Comparison of ENCODE assay signal across 30 cellular contexts in the genomic region with DNA sequence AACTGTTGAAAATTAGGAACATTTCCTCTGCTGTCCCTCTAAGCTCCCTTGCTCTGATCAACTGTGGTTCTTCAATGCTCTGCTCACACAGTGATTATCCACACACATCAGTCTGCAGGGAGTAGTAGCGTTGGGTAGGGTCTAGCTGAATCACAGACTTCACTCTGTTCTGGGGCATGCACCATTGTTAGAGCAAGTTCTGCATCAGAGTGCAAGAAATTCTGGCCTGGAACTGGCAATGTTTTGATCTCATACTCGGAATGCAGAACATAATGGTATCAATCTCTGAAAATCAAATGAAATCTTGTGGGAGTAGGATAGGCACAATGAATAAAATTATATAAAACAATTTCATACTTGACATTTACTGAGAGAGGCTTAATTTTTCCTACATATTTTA. TPM values are rescaled to one million over a fixed set of nuclear protein-coding genes. Genes with fewer than 3 reads are reported as not detected.
"Had no signal": no experiment of that assay in that cellular context is flagged by ENCODE, and none has a peak within 500 bp of the region (broad histone marks: within the 10 kb centered on the region; RNA-seq: fewer than 3 reads in every experiment).

No MANE protein-coding gene starts in this region.

- H3K4me3 ChIP-seq: adrenal gland, body of pancreas, breast epithelium had no signal

- H3K27ac ChIP-seq: adrenal gland, body of pancreas, brain microvascular endothelial cell, breast epithelium, VCaP had no signal

- ATAC-seq: activated CD8-positive, alpha-beta T cell treated with anti-CD3 and anti-CD28 coated beads for 36 hours; activated naive CD4-positive, alpha-beta T cell treated with anti-CD3 and anti-CD28 coated beads, Interleukin-2, amount 50 U/mL, for 72 hours; body of pancreas had no signal

- H3K27me3 ChIP-seq: adrenal gland, body of pancreas, brain microvascular endothelial cell, breast epithelium had no signal

- H3K4me1 ChIP-seq: adrenal gland, body of pancreas, breast epithelium had no signal

- H3K36me3 ChIP-seq: adrenal gland, brain microvascular endothelial cell, breast epithelium had no signal

- H3K9me3 ChIP-seq: adrenal gland, body of pancreas, breast epithelium had no signal

- DNase-seq: activated B cell treated with CpG ODN at 0.5 μM for 24 hours; activated CD4-positive, alpha-beta memory T cell treated with anti-CD3 and anti-CD28 coated beads for 36 hours; activated CD4-positive, alpha-beta T cell treated with anti-CD3 and anti-CD28 coated beads for 4 hours; activated CD4-positive, alpha-beta T cell treated with anti-CD3 and anti-CD28 coated beads, Interleukin-2, amount 10 ng/mL, durations not matched to agents 24 days and 14 days; activated CD4-positive, alpha-beta T cell treated with anti-CD3 and anti-CD28 coated beads, Interleukin-2, amount 50 U/mL, for 1 hour; activated CD4-positive, alpha-beta T cell treated with anti-CD3 and anti-CD28 coated beads, Interleukin-2, amount 50 U/mL, for 4 hours; activated CD4-positive, CD25-positive, alpha-beta regulatory T cell treated with anti-CD3 and anti-CD28 coated beads, Interleukin-2, amount 50 U/mL, for 72 hours; activated CD8-positive, alpha-beta memory T cell treated with anti-CD3 and anti-CD28 coated beads, Interleukin-2, amount 50 U/mL, for 48 hours; activated CD8-positive, alpha-beta T cell treated with anti-CD3 and anti-CD28 coated beads for 36 hours; activated effector memory CD4-positive, alpha-beta T cell treated with Interleukin-2 at 50 U/mL for 16 hours; activated gamma-delta T cell; activated naive CD4-positive, alpha-beta T cell treated with anti-CD3 and anti-CD28 coated beads for 36 hours; activated naive CD4-positive, alpha-beta T cell treated with anti-CD3 and anti-CD28 coated beads, Interleukin-2, amount 50 U/mL, for 16 hours; activated naive CD8-positive, alpha-beta T cell treated with anti-CD3 and anti-CD28 coated beads for 36 hours; activated T-cell treated with anti-CD3 and anti-CD28 coated beads, Interleukin-2, amount 50 U/mL, for 24 hours; activated T-cell treated with anti-CD3 and anti-CD28 coated beads, Interleukin-2, amount 50 U/mL, for 48 hours; adrenal gland; amniotic stem cell; aorta; body of pancreas; brain microvascular endothelial cell; cerebellar nuclear complex; T-helper 1 cell; T-helper 2 cell; T-helper 9 cell had no signal

RNA-seq across cellular contexts. Expression of gene HRH4, which starts 55.3 kb away (rescaled TPM):
- total RNA-seq: activated B cell treated with CpG ODN at 0.5 μM for 24 hours; activated CD8-positive, alpha-beta memory T cell treated with anti-CD3 and anti-CD28 coated beads for 36 hours; activated CD8-positive, alpha-beta T cell treated with anti-CD3 and anti-CD28 coated beads for 36 hours; activated naive CD4-positive, alpha-beta T cell treated with anti-CD3 and anti-CD28 coated beads for 36 hours; activated naive CD4-positive, alpha-beta T cell treated with anti-CD3 and anti-CD28 coated beads, Interleukin-2, amount 50 U/mL, for 72 hours; activated naive CD8-positive, alpha-beta T cell treated with anti-CD3 and anti-CD28 coated beads for 36 hours; body of pancreas; chondrocyte had no signal
